15 cellular contexts compared by ENCODE assay signal in genomic region chr3:106518516-106518915, GRCh38.
DNase-seq lines count a peak whose midpoint lies in the region; ATAC-seq and TF ChIP-seq lines count a peak whose summit lies in the region.
"Had no signal": no experiment of that assay in that cellular context is flagged by ENCODE, and none has a peak within 500 bp of the region (broad histone marks: within the 10 kb centered on the region; RNA-seq: fewer than 3 reads in every experiment).

No MANE protein-coding gene starts in this region.

- peaks cover 9% of the 10 kb centered on the region for H3K4me1 ChIP-seq in GM23248 (ENCODE audit: insufficient read depth)

- in situ Hi-C loops in GM23248 (cut with MboI), result no loop called here

- no peak overlapping the region for H3K9ac ChIP-seq in GM23248

- peak; percentile 50 for DNase-seq in GM23248
- peak; percentile 13 for DNase-seq in RPMI7951 (ENCODE audit: low read depth)
- peak; percentile 57 for DNase-seq in epithelial cell of esophagus (ENCODE audit: low read depth)
- peak; percentile 72 for DNase-seq in renal cortical epithelial cell (ENCODE audit: low read depth)
- DNase-seq in NOMO-1 treated with DMSO at 0.1 percent for 48 hours (lab: John Stamatoyannopoulos, UW; ENCODE audit: unreplicated experiment), result no peak
- no peak for DNase-seq in NCI-H1930 (lab: John Stamatoyannopoulos, UW)
- DNase-seq: activated gamma-delta T cell treated with Interleukin-2 at 50 U/mL for 16 hours; C1 segment of cervical spinal cord; effector CD8-positive, alpha-beta T cell; MM.1S; NCI-H2081; nucleus accumbens; RPMI8226 had no signal

- H3K4me2 ChIP-seq in GM23248 (ENCODE audit: unreplicated experiment), result peak overlapping the region; percentile 12

- no peak for TF ChIP-seq CTCF in epithelial cell of esophagus (IDR thresholded peaks at IDR 0.05; ENCODE audit: insufficient read depth, low read depth, low read length, missing control alignments)

- H3K27ac ChIP-seq in GM23248, result 0 out of 2 replicates have a peak overlapping the region, but pooled peaks have one; percentile 9

- H2AFZ ChIP-seq in GM23248, result peak overlapping the region; percentile 34

- H3K9me3 ChIP-seq in GM23248 (ENCODE audit: low read depth), result no peaks in the 10 kb centered on the region

- H3F3A ChIP-seq in GM23248 (ENCODE audit: insufficient read depth), result peaks cover 4% of the 10 kb centered on the region; the same call in 1 of the 2 replicates

- no peaks in the 10 kb centered on the region for H3K27me3 ChIP-seq in GM23248 (replicated peaks; ENCODE audit: insufficient read depth)

- H3K4me3 ChIP-seq in GM23248 (no peak overlapping the region), epithelial cell of esophagus (ENCODE audit: low read length) (no peak overlapping the region)

- no peaks in the 10 kb centered on the region for H3K79me2 ChIP-seq in GM23248 (ENCODE audit: insufficient read depth)

- no peaks in the 10 kb centered on the region for H3K36me3 ChIP-seq in GM23248 (ENCODE audit: low read depth)

- peaks cover 11% of the 10 kb centered on the region; the same call in 1 of the 2 replicates for H3K9me2 ChIP-seq in GM23248 (ENCODE audit: insufficient read depth)

- no peak for ATAC-seq in GM21526 (IDR thresholded peaks at IDR 0.05; ENCODE audit: low FRiP score, unreplicated experiment)
- ATAC-seq: activated CD4-positive, CD25-positive, alpha-beta regulatory T cell treated with anti-CD3 and anti-CD28 coated beads, Interleukin-2, amount 50 U/mL, for 24 hours had no signal

- H4K20me1 ChIP-seq in GM23248 (ENCODE audit: insufficient read depth), result no peaks in the 10 kb centered on the region

Comparison
In these comparisons a context has a peak if more than half of its experiments do, and no peak if none do; other contexts are left out.
1. DNase-seq: peak in GM23248 (single experiment), RPMI7951 (single experiment), epithelial cell of esophagus (single experiment) and renal cortical epithelial cell (single experiment); none in NOMO-1 treated with DMSO at 0.1 percent for 48 hours (single experiment) and NCI-H1930 (0 of 2).